Comparison of ENCODE assay signal across 15 cellular contexts in the genomic region with DNA sequence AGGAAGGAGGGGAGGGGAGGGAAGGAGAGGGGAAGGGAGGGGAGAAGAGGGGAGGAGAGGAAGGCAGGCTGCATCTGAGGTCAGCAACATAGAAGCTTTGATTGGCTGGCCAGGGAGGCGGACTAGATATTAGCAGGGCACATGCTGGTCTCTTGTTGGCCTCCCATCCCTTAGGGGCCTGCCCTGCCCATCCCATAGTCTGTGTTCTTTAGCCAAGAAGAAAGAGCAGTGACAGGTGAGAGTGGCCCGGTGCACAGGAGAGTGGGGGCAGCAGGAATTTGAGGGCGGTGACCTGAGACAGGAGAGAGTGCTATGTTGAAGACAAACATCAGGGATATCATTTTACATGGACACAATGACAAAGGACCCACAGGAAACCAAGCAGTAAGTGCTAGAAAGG.
"Had no signal": no experiment of that assay in that cellular context is flagged by ENCODE, and none has a peak within 500 bp of the region (broad histone marks: within the 10 kb centered on the region; RNA-seq: fewer than 3 reads in every experiment).

No MANE protein-coding gene starts in this region.

- H3K27me3 ChIP-seq: gastrocnemius medialis, heart right ventricle, transverse colon had no signal

- DNase-seq: activated B cell treated with CpG ODN at 0.5 μM for 24 hours; activated CD4-positive, alpha-beta T cell treated with anti-CD3 and anti-CD28 coated beads, Interleukin-2, amount 10 ng/mL, durations not matched to agents 24 days and 14 days; activated CD8-positive, alpha-beta memory T cell treated with anti-CD3 and anti-CD28 coated beads for 24 hours; activated naive CD4-positive, alpha-beta T cell; activated naive CD8-positive, alpha-beta T cell treated with anti-CD3 and anti-CD28 coated beads, Interleukin-2, amount 50 U/mL, for 24 hours; aorta; erythroblast; gastrocnemius medialis; heart right ventricle; left ventricle myocardium inferior; naive thymus-derived CD4-positive, alpha-beta T cell; T-helper 17 cell; transverse colon had no signal

- H3K4me3 ChIP-seq: gastrocnemius medialis, heart right ventricle, left ventricle myocardium inferior, transverse colon had no signal

- H3K9me3 ChIP-seq: gastrocnemius medialis had no signal

- H3K4me3 Mint-ChIP-seq: activated B cell treated with CpG ODN at 0.5 μM for 24 hours; activated CD4-positive, alpha-beta T cell treated with anti-CD3 and anti-CD28 coated beads, Interleukin-2, amount 10 ng/mL, durations not matched to agents 24 days and 14 days; activated naive CD8-positive, alpha-beta T cell treated with anti-CD3 and anti-CD28 coated beads, Interleukin-2, amount 50 U/mL, for 24 hours; dendritic cell treated with granulocyte-macrophage colony-stimulating factor and Interleukin-4, amounts not matched to agents 40 ng/mL and 50 ng/mL, for 4 days; naive thymus-derived CD4-positive, alpha-beta T cell; stimulated activated memory B cell treated with anti-CD40 and anti-IgM and Interleukin-4, amounts not matched to agents 10 μg/mL and 1 μg/mL and 100 μg/mL, for 72 hours; T-helper 17 cell had no signal

- H3K27ac ChIP-seq: gastrocnemius medialis, heart right ventricle, left ventricle myocardium inferior, transverse colon had no signal

- H3K27me3 Mint-ChIP-seq: activated B cell treated with CpG ODN at 0.5 μM for 24 hours; activated CD4-positive, alpha-beta T cell treated with anti-CD3 and anti-CD28 coated beads, Interleukin-2, amount 10 ng/mL, durations not matched to agents 24 days and 14 days; activated naive CD8-positive, alpha-beta T cell treated with anti-CD3 and anti-CD28 coated beads, Interleukin-2, amount 50 U/mL, for 24 hours; dendritic cell treated with granulocyte-macrophage colony-stimulating factor and Interleukin-4, amounts not matched to agents 40 ng/mL and 50 ng/mL, for 4 days; naive thymus-derived CD4-positive, alpha-beta T cell; stimulated activated memory B cell treated with anti-CD40 and anti-IgM and Interleukin-4, amounts not matched to agents 10 μg/mL and 1 μg/mL and 100 μg/mL, for 72 hours; T-helper 17 cell had no signal

- ATAC-seq: activated naive CD8-positive, alpha-beta T cell treated with anti-CD3 and anti-CD28 coated beads, Interleukin-2, amount 50 U/mL, for 24 hours; gastrocnemius medialis; naive thymus-derived CD4-positive, alpha-beta T cell; stimulated activated memory B cell treated with anti-CD40 and anti-IgM and Interleukin-4, amounts not matched to agents 10 μg/mL and 1 μg/mL and 100 μg/mL, for 72 hours; T-helper 17 cell had no signal

- H3K4me1 Mint-ChIP-seq: activated B cell treated with CpG ODN at 0.5 μM for 24 hours; naive thymus-derived CD4-positive, alpha-beta T cell; stimulated activated memory B cell treated with anti-CD40 and anti-IgM and Interleukin-4, amounts not matched to agents 10 μg/mL and 1 μg/mL and 100 μg/mL, for 72 hours; T-helper 17 cell had no signal

- H3K27ac Mint-ChIP-seq: activated B cell treated with CpG ODN at 0.5 μM for 24 hours; activated CD4-positive, alpha-beta T cell treated with anti-CD3 and anti-CD28 coated beads, Interleukin-2, amount 10 ng/mL, durations not matched to agents 24 days and 14 days; activated naive CD8-positive, alpha-beta T cell treated with anti-CD3 and anti-CD28 coated beads, Interleukin-2, amount 50 U/mL, for 24 hours; dendritic cell treated with granulocyte-macrophage colony-stimulating factor and Interleukin-4, amounts not matched to agents 40 ng/mL and 50 ng/mL, for 4 days; stimulated activated memory B cell treated with anti-CD40 and anti-IgM and Interleukin-4, amounts not matched to agents 10 μg/mL and 1 μg/mL and 100 μg/mL, for 72 hours; T-helper 17 cell had no signal
